In genomic region chr17:82590881-82591539, GRCh38 we compare ENCODE assay signal across 9 cellular contexts. TPM values are rescaled to one million over a fixed set of nuclear protein-coding genes. Genes with fewer than 3 reads are reported as not detected.
A peak's percentile ranks its signal among the peaks of the same experiment; 100 is the strongest.
DNase-seq lines count a peak whose midpoint lies in the region; ATAC-seq and TF ChIP-seq lines count a peak whose summit lies in the region.
"Had no signal": no experiment of that assay in that cellular context is flagged by ENCODE, and none has a peak within 500 bp of the region (broad histone marks: within the 10 kb centered on the region; RNA-seq: fewer than 3 reads in every experiment).

No MANE protein-coding gene starts in this region.

- no peak for ATAC-seq in effector memory CD8-positive, alpha-beta T cell (replicated peaks)
- no peak for ATAC-seq in GM21447 (IDR thresholded peaks at IDR 0.05; ENCODE audit: unreplicated experiment)

- H3K9ac ChIP-seq in neural progenitor cell, result no peak overlapping the region

- no peaks in the 10 kb centered on the region for H3K27me3 Mint-ChIP-seq in effector memory CD8-positive, alpha-beta T cell
- peaks cover 2% of the 10 kb centered on the region for H3K27me3 Mint-ChIP-seq in neural progenitor cell (ENCODE audit: insufficient read depth, low read depth)

- H3K27ac Mint-ChIP-seq in effector memory CD8-positive, alpha-beta T cell, result peak overlapping the region; percentile 93 to 96
- no peak overlapping the region for H3K27ac Mint-ChIP-seq in neural progenitor cell

- TF ChIP-seq CTCF in 22Rv1 (IDR thresholded peaks at IDR 0.05) (no peak), neural progenitor cell (IDR thresholded peaks at IDR 0.05) (no peak)

- peaks cover 21% of the 10 kb centered on the region for H3K36me3 Mint-ChIP-seq in effector memory CD8-positive, alpha-beta T cell (ENCODE audit: insufficient read depth)
- peaks cover 7% of the 10 kb centered on the region for H3K36me3 Mint-ChIP-seq in neural progenitor cell

- H3K4me3 Mint-ChIP-seq in effector memory CD8-positive, alpha-beta T cell, result no peak overlapping the region
- no peak overlapping the region for H3K4me3 Mint-ChIP-seq in neural progenitor cell

- H3K4me3 ChIP-seq in neural progenitor cell, result no peak overlapping the region

- no peak overlapping the region for H3K4me2 ChIP-seq in neural progenitor cell

- peaks cover 12% of the 10 kb centered on the region for H4K20me1 ChIP-seq in neural progenitor cell (ENCODE audit: low read depth)

- no peaks in the 10 kb centered on the region for H3K27me3 ChIP-seq in neural progenitor cell

- H3K4me1 Mint-ChIP-seq in effector memory CD8-positive, alpha-beta T cell (ENCODE audit: low read depth in 2 of 2), result peaks cover 33 to 34% of the 10 kb centered on the region in 2 donors
- H3K4me1 Mint-ChIP-seq in neural progenitor cell, result peaks cover 22% of the 10 kb centered on the region

- peaks cover 31% of the 10 kb centered on the region for H3F3A ChIP-seq in neural progenitor cell (ENCODE audit: low read depth)

- peaks cover 58% of the 10 kb centered on the region for H3K36me3 ChIP-seq in KOPT-K1 (ENCODE audit: insufficient read depth, low read length)
- H3K36me3 ChIP-seq in neural progenitor cell, result no peaks in the 10 kb centered on the region

- H3K27ac ChIP-seq in 22Rv1 (peak overlapping the region; percentile 88), KOPT-K1 (ENCODE audit: low read depth, low read length, poor library complexity, severe bottlenecking) (peak overlapping the region; percentile 79), neural progenitor cell (peak overlapping the region; percentile 58)

- H3K79me2 ChIP-seq in neural progenitor cell (ENCODE audit: low read depth), result peaks cover 8% of the 10 kb centered on the region

- H3K4me1 ChIP-seq in neural progenitor cell, result peaks cover 7% of the 10 kb centered on the region

- no peak for DNase-seq in effector memory CD8-positive, alpha-beta T cell
- DNase-seq in neural progenitor cell (ENCODE audit: low spot score), result no peak
- no peak for DNase-seq in NCI-H345 (lab: John Stamatoyannopoulos, UW)
- DNase-seq in dedifferentiated amniotic fluid mesenchymal stem cell (ENCODE audit: extremely low spot score), result no peak
- DNase-seq in AG08395 (ENCODE audit: low spot score), result no peak
- DNase-seq: NCI-H748 treated with DMSO at 0.1 percent for 48 hours had no signal

- no peaks in the 10 kb centered on the region for H3K9me3 Mint-ChIP-seq in effector memory CD8-positive, alpha-beta T cell
- H3K9me3 Mint-ChIP-seq in neural progenitor cell, result no peaks in the 10 kb centered on the region

- no peaks in the 10 kb centered on the region for H3K9me3 ChIP-seq in KOPT-K1 (ENCODE audit: insufficient read depth, low read length, poor library complexity, severe bottlenecking)
- H3K9me3 ChIP-seq in neural progenitor cell (ENCODE audit: low read depth), result no peaks in the 10 kb centered on the region

- H2AFZ ChIP-seq in neural progenitor cell (replicated peaks), result no peak overlapping the region

RNA-seq across cellular contexts. Expression of gene WDR45B, which starts 57.2 kb away (rescaled TPM):
- 110 and 145 TPM in 2 replicates for total RNA-seq in neural progenitor cell (ENCODE audit: low replicate concordance)
